29 cellular contexts compared by ENCODE assay signal in the genomic region with DNA sequence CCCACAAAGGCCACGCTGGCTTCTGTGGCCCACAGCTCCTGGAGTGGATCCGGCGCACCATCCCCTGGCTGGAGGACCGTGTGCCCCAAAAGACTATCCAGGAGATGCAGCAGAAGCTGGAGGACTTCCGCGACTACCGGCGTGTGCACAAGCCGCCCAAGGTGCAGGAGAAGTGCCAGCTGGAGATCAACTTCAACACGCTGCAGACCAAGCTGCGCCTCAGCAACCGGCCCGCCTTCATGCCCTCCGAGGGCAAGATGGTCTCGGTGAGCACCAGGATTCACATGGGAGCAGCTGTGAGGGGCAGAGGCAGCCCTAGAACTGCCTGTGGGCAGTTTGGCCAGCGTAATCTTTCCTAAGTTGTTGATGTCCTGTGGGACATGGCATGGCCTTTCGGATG. TPM values are rescaled to one million over a fixed set of nuclear protein-coding genes. Genes with fewer than 3 reads are reported as not detected.
A peak's percentile ranks its signal among the peaks of the same experiment; 100 is the strongest.
DNase-seq lines count a peak whose midpoint lies in the region; ATAC-seq, FAIRE-seq and TF ChIP-seq lines count a peak whose summit lies in the region.
"Had no signal": no experiment of that assay in that cellular context is flagged by ENCODE, and none has a peak within 500 bp of the region (broad histone marks: within the 10 kb centered on the region; RNA-seq: fewer than 3 reads in every experiment).

No MANE protein-coding gene starts in this region.

- no peaks in the 10 kb centered on the region for H3K79me2 ChIP-seq in HepG2 (ENCODE audit: insufficient read depth, low read length)

- ATAC-seq in HepG2 (no peak), right lobe of liver (no peak), psoas muscle (no peak), aorta (ENCODE audit: low FRiP score) (no peak)

- H3K4me3 ChIP-seq in breast epithelium (no peak overlapping the region), HepG2 (replicated peaks in 1 of 3; ENCODE audit: insufficient read depth in 1 of 3, low read depth in 2 of 3, low read length in 3 of 3) (no peak overlapping the region), right lobe of liver (no peak overlapping the region), psoas muscle (no peak overlapping the region), aorta (ENCODE audit: low read length in 2 of 2) (no peak overlapping the region)
- H3K4me3 ChIP-seq: PC-9 had no signal

- H3K9me3 ChIP-seq in breast epithelium (no peaks in the 10 kb centered on the region), HepG2 (ENCODE audit: low read length) (no peaks in the 10 kb centered on the region), right lobe of liver (no peaks in the 10 kb centered on the region), psoas muscle (no peaks in the 10 kb centered on the region), aorta (ENCODE audit: control insufficient read depth, low read length) (no peaks in the 10 kb centered on the region)
- H3K9me3 ChIP-seq: BE2C had no signal

- no peaks in the 10 kb centered on the region for H3K27me3 Mint-ChIP-seq in MCF 10A (ENCODE audit: insufficient read depth, unreplicated experiment)

- H3K27ac ChIP-seq in breast epithelium (peak overlapping the region in 1 of 2 donors; percentile 92), HepG2 (ENCODE audit: extremely low read length, insufficient read depth, low read length) (no peak overlapping the region), right lobe of liver (no peak overlapping the region), psoas muscle (peak overlapping the region; percentile 27), aorta (ENCODE audit: low read depth in 1 of 2, low read length in 2 of 2) (no peak overlapping the region)
- H3K27ac ChIP-seq: 22Rv1, PC-9 had no signal

- TF ChIP-seq RAD21 in HepG2 (CRISPR knock-in tag; IDR thresholded peaks at IDR 0.05), result no peak

- H3K9me3 Mint-ChIP-seq in MCF 10A (ENCODE audit: unreplicated experiment), result no peaks in the 10 kb centered on the region
- H3K9me3 Mint-ChIP-seq: CD14-positive monocyte; CD8-positive, alpha-beta memory T cell had no signal

- peaks cover 13% of the 10 kb centered on the region for H3K4me1 Mint-ChIP-seq in MCF 10A (ENCODE audit: insufficient read depth, unreplicated experiment)
- H3K4me1 Mint-ChIP-seq: CD14-positive monocyte; CD8-positive, alpha-beta memory T cell had no signal

- H3K4me3 Mint-ChIP-seq in MCF 10A (ENCODE audit: unreplicated experiment), result no peak overlapping the region
- H3K4me3 Mint-ChIP-seq: CD14-positive monocyte; CD8-positive, alpha-beta memory T cell had no signal

- TF ChIP-seq POLR2A in breast epithelium (IDR thresholded peaks at IDR 0.05) (no peak), HepG2 (IDR thresholded peaks at IDR 0.05; ENCODE audit: insufficient read depth in 1 of 2, low read depth in 2 of 2, low read length in 2 of 2) (no peak), right lobe of liver (IDR thresholded peaks at IDR 0.05) (no peak)

- DNase-seq in MCF 10A (ENCODE audit: unreplicated experiment) (no peak), breast epithelium (ENCODE audit: low spot score in 2 of 2) (no peak), HepG2 (ENCODE audit: low spot score) (no peak), right lobe of liver (no peak), psoas muscle (no peak), hypothalamus (lab: John Stamatoyannopoulos, UW) (no peak), aorta (no peak), AG08396 (ENCODE audit: low spot score) (no peak)
- DNase-seq: BE2C; CD8-positive, alpha-beta memory T cell; DMS79 treated with DMSO at 0.1 percent for 48 hours; GF-D8; HCEC 1CT; KG1; MM.1S; NCI-H1417; NCI-H1694; NCI-H2081; NCI-H2227 treated with DMSO at 0.1 percent for 48 hours; NCI-H526 treated with DMSO at 0.1 percent for 48 hours; PC-9; SHP77 treated with DMSO at 0.1 percent for 48 hours had no signal

- TF ChIP-seq CTCF in MCF 10A (IDR thresholded peaks at IDR 0.05; ENCODE audit: unreplicated experiment) (no peak), breast epithelium (IDR thresholded peaks at IDR 0.05) (no peak), HepG2 (CRISPR knock-in tag; IDR thresholded peaks at IDR 0.05) (no peak), right lobe of liver (IDR thresholded peaks at IDR 0.05) (no peak), psoas muscle (IDR thresholded peaks at IDR 0.05) (no peak)

- H3K36me3 ChIP-seq in breast epithelium, result peaks cover 10% of the 10 kb centered on the region
- peaks cover 39 to 64% of the 10 kb centered on the region in 2 experiments; a peak in 4 of 5 replicates for H3K36me3 ChIP-seq in HepG2 (replicated peaks in 1 of 2; ENCODE audit: control insufficient read depth in 1 of 2, insufficient read depth in 2 of 2, low read length in 2 of 2)
- H3K36me3 ChIP-seq in right lobe of liver, result peaks cover 0 to 63% (median 36%) of the 10 kb centered on the region in 4 donors
- H3K36me3 ChIP-seq in psoas muscle (ENCODE audit: insufficient read depth in 1 of 2, low read depth in 1 of 2), result peaks cover 0 to 78% of the 10 kb centered on the region in 2 donors
- peaks cover 0 to 12% of the 10 kb centered on the region in 2 donors for H3K36me3 ChIP-seq in aorta (ENCODE audit: control insufficient read depth in 1 of 2, insufficient read depth in 2 of 2, low read length in 1 of 2)

- no peak overlapping the region for H3K4me2 ChIP-seq in HepG2 (ENCODE audit: low read depth, low read length)
- H3K4me2 ChIP-seq: PC-9 had no signal

- no peak overlapping the region for H2AFZ ChIP-seq in HepG2 (ENCODE audit: low read length)
- H2AFZ ChIP-seq: PC-9 had no signal

- H3K36me3 Mint-ChIP-seq in MCF 10A (ENCODE audit: insufficient read depth, unreplicated experiment), result peaks cover 91% of the 10 kb centered on the region

- POLR2A ChIA-PET in MCF 10A (lab: Yijun Ruan, JAX), result no interaction called here
- POLR2A ChIA-PET in HepG2 (lab: Yijun Ruan, JAX), result interaction anchor here (0.8 kb wide), 1 partner anchor 15 kb away, joined by 3 read pairs; no protein-coding TSS in a partner anchor

- H3K27me3 ChIP-seq in breast epithelium (no peaks in the 10 kb centered on the region), HepG2 (ENCODE audit: control insufficient read depth in 1 of 2, insufficient read depth in 2 of 2, low read length in 2 of 2) (no peaks in the 10 kb centered on the region), right lobe of liver (no peaks in the 10 kb centered on the region), psoas muscle (ENCODE audit: insufficient read depth in 3 of 3, low read length in 2 of 3) (no peaks in the 10 kb centered on the region), aorta (ENCODE audit: control insufficient read depth in 1 of 2, insufficient read depth in 2 of 2, low read length in 1 of 2) (no peaks in the 10 kb centered on the region)
- H3K27me3 ChIP-seq: BE2C had no signal

- H3K27ac Mint-ChIP-seq in MCF 10A (ENCODE audit: low read depth, unreplicated experiment), result peak overlapping the region; percentile 4

- no peak for FAIRE-seq in HepG2 (lab: Jason Lieb, UNC)
- FAIRE-seq: GM12891, H1 had no signal

- intact Hi-C loops in MCF 10A (cut with micrococcal nuclease) (loop anchor here (10.0 kb wide), 1 partner anchor 162 kb away; no protein-coding TSS in a partner anchor), breast epithelium (cut with DNase I; ENCODE audit: low total_unique reads) (no loop called here), HepG2 (cut with micrococcal nuclease; ENCODE audit: unreplicated experiment) (no loop called here), right lobe of liver (cut with DNase I) (loop anchor here in 1 of 2 donors (5.0 kb wide), 1 partner anchor 65 kb away; no protein-coding TSS in a partner anchor), psoas muscle (cut with DNase I) (loop anchor here in 1 of 2 donors (5.0 kb wide), 1 partner anchor 65 kb away; no protein-coding TSS in a partner anchor), aorta (cut with DNase I) (loop anchor here in 1 of 2 donors (5.0 kb wide), 1 partner anchor 130 kb away; a partner anchor contains a TSS)

- BruUV-seq in MCF 10A (replicated peaks; lab: Mats Ljungman, UMichigan), result no TSS peak
- no TSS peak for BruUV-seq in HepG2 (replicated peaks; lab: Mats Ljungman, UMichigan)

- CTCF ChIA-PET in MCF 10A (lab: Yijun Ruan, JAX) (no interaction called here), HepG2 (lab: Yijun Ruan, JAX; ENCODE audit: low intra/inter-chr PET ratio, low total read pairs) (no interaction called here)

- no peak for TF ChIP-seq EP300 in HepG2 (IDR thresholded peaks at IDR 0.05; ENCODE audit: low read depth in 2 of 2, low read length in 2 of 2)
- TF ChIP-seq EP300 in HepG2 (CRISPR knock-in tag; IDR thresholded peaks at IDR 0.05; ENCODE audit: borderline replicate concordance), result no peak

- H3K9ac ChIP-seq in HepG2 (ENCODE audit: insufficient read depth, low read depth, low read length), result no peak overlapping the region

- H3K4me1 ChIP-seq in breast epithelium (peaks cover 21 to 28% of the 10 kb centered on the region in 2 donors), HepG2 (ENCODE audit: insufficient read depth, low read length) (peaks cover 36% of the 10 kb centered on the region), right lobe of liver (peaks cover 0 to 34% (median 16%) of the 10 kb centered on the region in 4 donors), psoas muscle (peaks cover 62% of the 10 kb centered on the region), aorta (ENCODE audit: control insufficient read depth in 1 of 2, insufficient read depth in 2 of 2, low read length in 2 of 2) (no peaks in the 10 kb centered on the region)
- H3K4me1 ChIP-seq: BE2C had no signal

- in situ Hi-C loops in HepG2 (cut with HindIII; ENCODE audit: extremely low pct_ligation_motif_present, low pct_unique_long_range_greater_than_20kb), result no loop called here

- H4K20me1 ChIP-seq in HepG2 (ENCODE audit: insufficient read depth, low read length), result no peaks in the 10 kb centered on the region

- 100% methylated on average over 1 of the region's 17 CpGs for WGBS in HepG2 (ENCODE audit: low lambda C conversion rate)
- 94% methylated on average over 2 of the region's 17 CpGs for WGBS in right lobe of liver (ENCODE audit: insufficient coverage, low coverage, low lambda C conversion rate, missing lambda C conversion rate)
- 90 to 94% (median 90%) methylated on average over 17 of the region's 17 CpGs for WGBS in psoas muscle, 3 donors
- WGBS in aorta, 2 donors, result 96 to 97% methylated on average over 17 of the region's 17 CpGs

RNA-seq across cellular contexts. Expression of a gene that starts 27.2 kb away (rescaled TPM):
- total RNA-seq in MCF 10A (2022), result not detected in 2 replicates
- 1 to 10 TPM in 2 of 3 donors, under 1 TPM in 1; 0.16 to 9.2 (median 4.1) TPM for total RNA-seq in breast epithelium
- total RNA-seq in HepG2 (2016; rRNA removed; fragmentation: Illumina TruSeq; extraction: Trizol), result 0.62 and 1.6 TPM in 2 replicates
- total RNA-seq in HepG2 (2016; cell fraction: cytosol; rRNA removed; fragmentation: Illumina TruSeq; extraction: Trizol; ENCODE audit: low read depth), result 1.0 and 1.2 TPM in 2 replicates
- total RNA-seq in HepG2 (2016; cell fraction: insoluble cytoplasmic fraction; rRNA removed; fragmentation: Illumina TruSeq; extraction: Trizol), result 0.30 and 1.3 TPM in 2 replicates
- total RNA-seq in HepG2 (2016; cell fraction: membrane; rRNA removed; fragmentation: Illumina TruSeq; extraction: Trizol), result 0.49 and 0.59 TPM in 2 replicates
- total RNA-seq in HepG2 (2016; cell fraction: nucleus; rRNA removed; fragmentation: Illumina TruSeq; extraction: Trizol), result 2.3 and 2.9 TPM in 2 replicates
- 13.6 and 20.4 TPM in 2 replicates for polyA plus RNA-seq in HepG2 (2011; rRNA removed)
- polyA plus RNA-seq in HepG2 (2011; cell fraction: cytosol; rRNA removed), result 3.4 and 3.8 TPM in 2 replicates
- 230 and 249 TPM in 2 replicates for polyA plus RNA-seq in HepG2 (2011; cell fraction: nucleus; rRNA removed)
- polyA plus RNA-seq in HepG2 (2012), result 8.4 and 11.4 TPM in 2 replicates
- 0.35 and 0.73 TPM in 2 replicates for polyA plus RNA-seq in HepG2 (2016; cell fraction: cytosol; fragmentation: Illumina TruSeq; extraction: Trizol; ENCODE audit: low read depth)
- 0.66 and 0.96 TPM in 2 replicates for polyA plus RNA-seq in HepG2 (2016; cell fraction: insoluble cytoplasmic fraction; fragmentation: Illumina TruSeq; extraction: Trizol; ENCODE audit: low read depth)
- 0.66 and 0.81 TPM in 2 replicates for polyA plus RNA-seq in HepG2 (2016; cell fraction: membrane; fragmentation: Illumina TruSeq; extraction: Trizol; ENCODE audit: low read depth)
- 16.2 and 18.9 TPM in 2 replicates for polyA plus RNA-seq in HepG2 (2016; cell fraction: nucleus; fragmentation: Illumina TruSeq; extraction: Trizol; ENCODE audit: insufficient read depth, low read depth)
- 4.4 TPM in 1 of 2 replicates, not detected in the other for polyA minus RNA-seq in HepG2 (2011; rRNA and poly(A)+ RNA removed; ENCODE audit: low replicate concordance)
- polyA minus RNA-seq in HepG2 (2011; cell fraction: cytosol; rRNA and poly(A)+ RNA removed), result 0.69 and 2.0 TPM in 2 replicates
- polyA minus RNA-seq in HepG2 (2011; cell fraction: nucleus; rRNA and poly(A)+ RNA removed), result 10.0 and 11.6 TPM in 2 replicates
- total RNA-seq in right lobe of liver, result 10 to 100 TPM in 3 of 6 experiments, 1 to 10 TPM in 3; 2.2 to 45.3 (median 16.3) TPM
- total RNA-seq in psoas muscle, result under 1 TPM; 0.32 to 0.64 (median 0.52) TPM
- under 1 TPM; 0.27 to 0.35 (median 0.34) TPM for polyA plus RNA-seq in psoas muscle
- 1 to 10 TPM; 1.9 to 2.8 TPM for total RNA-seq in aorta
- 1 to 10 TPM; 1.0 to 4.5 TPM for polyA plus RNA-seq in aorta
- total RNA-seq: RPMI7951 had no signal
- polyA plus RNA-seq: CD14-positive monocyte had no signal

RNA-seq across cellular contexts. Expression of a gene that starts 56.3 kb away (rescaled TPM):
- 1.1 TPM in 1 of 2 replicates, not detected in the other for total RNA-seq in MCF 10A (2022)
- 1 to 10 TPM in 1 of 3 donors, not detected in 2; 1.5 TPM for total RNA-seq in breast epithelium
- total RNA-seq in HepG2 (2016; rRNA removed; fragmentation: Illumina TruSeq; extraction: Trizol), result not detected in 2 replicates
- not detected in 2 replicates for total RNA-seq in HepG2 (2016; cell fraction: cytosol; rRNA removed; fragmentation: Illumina TruSeq; extraction: Trizol; ENCODE audit: low read depth)
- not detected in 2 replicates for total RNA-seq in HepG2 (2016; cell fraction: insoluble cytoplasmic fraction; rRNA removed; fragmentation: Illumina TruSeq; extraction: Trizol)
- 0.93 TPM in 1 of 2 replicates, not detected in the other for total RNA-seq in HepG2 (2016; cell fraction: membrane; rRNA removed; fragmentation: Illumina TruSeq; extraction: Trizol)
- not detected in 2 replicates for total RNA-seq in HepG2 (2016; cell fraction: nucleus; rRNA removed; fragmentation: Illumina TruSeq; extraction: Trizol)
- polyA plus RNA-seq in HepG2 (2011; rRNA removed), result 0.73 and 0.85 TPM in 2 replicates
- 1.6 and 1.9 TPM in 2 replicates for polyA plus RNA-seq in HepG2 (2011; cell fraction: cytosol; rRNA removed)
- 1.7 and 2.4 TPM in 2 replicates for polyA plus RNA-seq in HepG2 (2011; cell fraction: nucleus; rRNA removed)
- polyA plus RNA-seq in HepG2 (2012), result 0.35 TPM in 1 of 2 replicates, not detected in the other
- polyA plus RNA-seq in HepG2 (2016; cell fraction: cytosol; fragmentation: Illumina TruSeq; extraction: Trizol; ENCODE audit: low read depth), result not detected in 2 replicates
- polyA plus RNA-seq in HepG2 (2016; cell fraction: insoluble cytoplasmic fraction; fragmentation: Illumina TruSeq; extraction: Trizol; ENCODE audit: low read depth), result not detected in 2 replicates
- polyA plus RNA-seq in HepG2 (2016; cell fraction: membrane; fragmentation: Illumina TruSeq; extraction: Trizol; ENCODE audit: low read depth), result 0.63 TPM in 1 of 2 replicates, not detected in the other
- polyA plus RNA-seq in HepG2 (2016; cell fraction: nucleus; fragmentation: Illumina TruSeq; extraction: Trizol; ENCODE audit: insufficient read depth, low read depth), result not detected in 2 replicates
- polyA minus RNA-seq in HepG2 (2011; rRNA and poly(A)+ RNA removed; ENCODE audit: low replicate concordance), result 0.58 TPM in 1 of 2 replicates, not detected in the other
- not detected in 2 replicates for polyA minus RNA-seq in HepG2 (2011; cell fraction: cytosol; rRNA and poly(A)+ RNA removed)
- 0.99 TPM in 1 of 2 replicates, not detected in the other for polyA minus RNA-seq in HepG2 (2011; cell fraction: nucleus; rRNA and poly(A)+ RNA removed)
- not detected for total RNA-seq in right lobe of liver
- not detected for total RNA-seq in psoas muscle
- not detected for polyA plus RNA-seq in psoas muscle
- total RNA-seq in aorta, result not detected
- not detected for polyA plus RNA-seq in aorta
- total RNA-seq: CD8-positive, alpha-beta memory T cell; H1; HT1080; NCI-H460; RPMI7951 had no signal
- polyA plus RNA-seq: CD14-positive monocyte; CD8-positive, alpha-beta memory T cell had no signal
